ENCODE assay signal across 22 cellular contexts in genomic region chr7:117393781-117394180, GRCh38. TPM values are rescaled to one million over a fixed set of nuclear protein-coding genes. Genes with fewer than 3 reads are reported as not detected.
DNase-seq lines count a peak whose midpoint lies in the region; ATAC-seq and TF ChIP-seq lines count a peak whose summit lies in the region.
"Had no signal": no experiment of that assay in that cellular context is flagged by ENCODE, and none has a peak within 500 bp of the region (broad histone marks: within the 10 kb centered on the region; RNA-seq: fewer than 3 reads in every experiment).

No MANE protein-coding gene starts in this region.

- DNase-seq in DMS53 treated with DMSO at 0.1 percent for 48 hours (lab: John Stamatoyannopoulos, UW; ENCODE audit: unreplicated experiment), result peak; percentile 69
- DNase-seq in kidney tubule cell (ENCODE audit: low spot score), result peak; percentile 21
- DNase-seq in DMS153 treated with DMSO at 0.1 percent for 48 hours (lab: John Stamatoyannopoulos, UW; ENCODE audit: unreplicated experiment), result no peak
- DNase-seq in NCI-H226, result no peak
- no peak for DNase-seq in heart right ventricle
- DNase-seq: BE2C; C1 segment of cervical spinal cord; CD4-positive, CD25-positive, alpha-beta regulatory T cell; CD8-positive, alpha-beta memory T cell; COR-L47; DMS 273 treated with DMSO at 0.1 percent for 48 hours; DMS79 treated with DMSO at 0.1 percent for 48 hours; GF-D8; Karpas-422; KBM-7 had no signal

- H3K9me3 ChIP-seq in liver (ENCODE audit: control insufficient read depth in 4 of 4, low read length in 3 of 4) (no peaks in the 10 kb centered on the region), heart right ventricle (peaks cover 0 to 15% (median 0%) of the 10 kb centered on the region in 11 donors)
- H3K9me3 ChIP-seq: BE2C, HAP-1 had no signal

- no peak for TF ChIP-seq CTCF in liver (IDR thresholded peaks at IDR 0.05; ENCODE audit: low read depth, low read length, missing input control)
- no peak for TF ChIP-seq CTCF in heart right ventricle (IDR thresholded peaks at IDR 0.05)

- intact Hi-C loops in heart right ventricle (cut with DNase I), result no loop called here

- WGBS in liver, result 65% methylated on average over 1 of the region's 1 CpG
- 69 to 76% methylated on average over 1 of the region's 1 CpG for WGBS in heart right ventricle, 2 donors

- H3K4me3 ChIP-seq in liver (ENCODE audit: low read depth in 1 of 3, low read length in 3 of 3) (no peak overlapping the region), heart right ventricle (no peak overlapping the region)
- H3K4me3 ChIP-seq: HAP-1 had no signal

- TF ChIP-seq RAD21 in liver (IDR thresholded peaks at IDR 0.05), result no peak

- no peak overlapping the region for H3K9ac ChIP-seq in liver (ENCODE audit: low read depth in 1 of 2, low read length in 2 of 2)

- no peak overlapping the region for H3K27ac ChIP-seq in liver (ENCODE audit: low read depth in 1 of 2, low read length in 2 of 2)
- no peak overlapping the region for H3K27ac ChIP-seq in heart right ventricle

- H3K4me1 ChIP-seq in liver (ENCODE audit: control insufficient read depth in 4 of 4, insufficient read depth in 4 of 4, low read length in 3 of 4) (peaks cover 0 to 3% (median 0%) of the 10 kb centered on the region in 4 donors), heart right ventricle (no peaks in the 10 kb centered on the region)
- H3K4me1 ChIP-seq: BE2C, HAP-1 had no signal

- ATAC-seq in heart right ventricle (no peak), GM18498 (IDR thresholded peaks at IDR 0.05; ENCODE audit: unreplicated experiment) (no peak)

- no peaks in the 10 kb centered on the region for H3K36me3 ChIP-seq in liver (ENCODE audit: control insufficient read depth in 4 of 4, insufficient read depth in 3 of 4, low read depth in 1 of 4, low read length in 3 of 4)
- H3K36me3 ChIP-seq in heart right ventricle, result no peaks in the 10 kb centered on the region
- H3K36me3 ChIP-seq: BE2C, HAP-1 had no signal

- H3K27me3 ChIP-seq in liver (ENCODE audit: control insufficient read depth in 4 of 4, insufficient read depth in 4 of 4, low read length in 3 of 4), result no peaks in the 10 kb centered on the region
- no peaks in the 10 kb centered on the region for H3K27me3 ChIP-seq in heart right ventricle

TF ChIP-seq in liver, 16 proteins besides CTCF, POLR2A, EP300 and RAD21:
- no peak for TF ChIP-seq HNF4G (IDR thresholded peaks at IDR 0.05)
- no peak for TF ChIP-seq EGR1 (IDR thresholded peaks at IDR 0.05; ENCODE audit: low read depth in 2 of 2)
- TF ChIP-seq FOXA2 (IDR thresholded peaks at IDR 0.05), result peak; percentile 50
- TF ChIP-seq TAF1 (conservative IDR thresholded peaks at IDR 0.05), result no peak
- TF ChIP-seq FOXA1 (IDR thresholded peaks at IDR 0.05), result no peak
- TF ChIP-seq, protein P1, sequence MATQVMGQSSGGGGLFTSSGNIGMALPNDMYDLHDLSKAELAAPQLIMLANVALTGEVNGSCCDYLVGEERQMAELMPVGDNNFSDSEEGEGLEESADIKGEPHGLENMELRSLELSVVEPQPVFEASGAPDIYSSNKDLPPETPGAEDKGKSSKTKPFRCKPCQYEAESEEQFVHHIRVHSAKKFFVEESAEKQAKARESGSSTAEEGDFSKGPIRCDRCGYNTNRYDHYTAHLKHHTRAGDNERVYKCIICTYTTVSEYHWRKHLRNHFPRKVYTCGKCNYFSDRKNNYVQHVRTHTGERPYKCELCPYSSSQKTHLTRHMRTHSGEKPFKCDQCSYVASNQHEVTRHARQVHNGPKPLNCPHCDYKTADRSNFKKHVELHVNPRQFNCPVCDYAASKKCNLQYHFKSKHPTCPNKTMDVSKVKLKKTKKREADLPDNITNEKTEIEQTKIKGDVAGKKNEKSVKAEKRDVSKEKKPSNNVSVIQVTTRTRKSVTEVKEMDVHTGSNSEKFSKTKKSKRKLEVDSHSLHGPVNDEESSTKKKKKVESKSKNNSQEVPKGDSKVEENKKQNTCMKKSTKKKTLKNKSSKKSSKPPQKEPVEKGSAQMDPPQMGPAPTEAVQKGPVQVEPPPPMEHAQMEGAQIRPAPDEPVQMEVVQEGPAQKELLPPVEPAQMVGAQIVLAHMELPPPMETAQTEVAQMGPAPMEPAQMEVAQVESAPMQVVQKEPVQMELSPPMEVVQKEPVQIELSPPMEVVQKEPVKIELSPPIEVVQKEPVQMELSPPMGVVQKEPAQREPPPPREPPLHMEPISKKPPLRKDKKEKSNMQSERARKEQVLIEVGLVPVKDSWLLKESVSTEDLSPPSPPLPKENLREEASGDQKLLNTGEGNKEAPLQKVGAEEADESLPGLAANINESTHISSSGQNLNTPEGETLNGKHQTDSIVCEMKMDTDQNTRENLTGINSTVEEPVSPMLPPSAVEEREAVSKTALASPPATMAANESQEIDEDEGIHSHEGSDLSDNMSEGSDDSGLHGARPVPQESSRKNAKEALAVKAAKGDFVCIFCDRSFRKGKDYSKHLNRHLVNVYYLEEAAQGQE (IDR thresholded peaks at IDR 0.05), result no peak
- TF ChIP-seq, protein P2, sequence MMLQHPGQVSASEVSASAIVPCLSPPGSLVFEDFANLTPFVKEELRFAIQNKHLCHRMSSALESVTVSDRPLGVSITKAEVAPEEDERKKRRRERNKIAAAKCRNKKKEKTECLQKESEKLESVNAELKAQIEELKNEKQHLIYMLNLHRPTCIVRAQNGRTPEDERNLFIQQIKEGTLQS (IDR thresholded peaks at IDR 0.05), result no peak

RNA-seq across cellular contexts. Expression of gene ASZ1, which starts 33.5 kb away (rescaled TPM):
- total RNA-seq in liver (under 1 TPM in 1 of 2 donors, not detected in 1; 0.08 TPM), heart right ventricle (not detected)
- polyA plus RNA-seq in liver (not detected), heart right ventricle (not detected)
- total RNA-seq: A673; CD4-positive, CD25-positive, alpha-beta regulatory T cell; CD8-positive, alpha-beta memory T cell; H1; HT1080 had no signal
- polyA plus RNA-seq: CD4-positive, CD25-positive, alpha-beta regulatory T cell; CD8-positive, alpha-beta memory T cell; H1; IgD-negative memory B cell had no signal

Comparison
In these comparisons a context has a peak if more than half of its experiments do, and no peak if none do; other contexts are left out.
1. DNase-seq: peak in DMS53 treated with DMSO at 0.1 percent for 48 hours (single experiment) and kidney tubule cell (single experiment); none in DMS153 treated with DMSO at 0.1 percent for 48 hours (single experiment), NCI-H226 (single experiment) and heart right ventricle (0 of 2).